1 cellular context compared by ENCODE assay signal in genomic region chr11:62854825-62855570, GRCh38.
TF ChIP-seq lines count a peak whose summit lies in the region.

No MANE protein-coding gene starts in this region.

TF ChIP-seq in K562, 482 proteins besides CTCF, POLR2A, EP300 and RAD21 (continues in another document):
- TF ChIP-seq HMG20B (CRISPR knock-in tag; IDR thresholded peaks at IDR 0.05) (peak; percentile 31; the same call in 1 of the 2 replicates), SIRT6 (IDR thresholded peaks at IDR 0.05; ENCODE audit: low read depth, low read length) (peak; percentile 79), TCF15 (CRISPR knock-in tag; IDR thresholded peaks at IDR 0.05) (no peak), MXD1 (CRISPR knock-in tag; IDR thresholded peaks at IDR 0.05; ENCODE audit: borderline replicate concordance, poor library complexity, severe bottlenecking) (no peak), BRD9 (IDR thresholded peaks at IDR 0.05; ENCODE audit: low read depth, partially characterized antibody) (peak; percentile 22), ATF7 (IDR thresholded peaks at IDR 0.05) (peak; percentile 31; the same call in 1 of the 2 replicates), STAT5A (IDR thresholded peaks at IDR 0.05; ENCODE audit: borderline replicate concordance, low read length) (peak; percentile 20; the same call in 1 of the 2 replicates), LCOR (CRISPR knock-in tag; IDR thresholded peaks at IDR 0.05) (0 out of 2 replicates have a peak, but pooled peaks have one; percentile 20), TFAP4 (CRISPR knock-in tag; IDR thresholded peaks at IDR 0.05; ENCODE audit: borderline replicate concordance) (no peak), ELF2 (CRISPR knock-in tag; IDR thresholded peaks at IDR 0.05) (no peak), ZNF79 (CRISPR knock-in tag; IDR thresholded peaks at IDR 0.05; ENCODE audit: low read depth) (no peak), CREM (IDR thresholded peaks at IDR 0.05; ENCODE audit: low read depth) (peak; percentile 14; the same call in 1 of the 2 replicates), ID3 (CRISPR knock-in tag; IDR thresholded peaks at IDR 0.05) (no peak), ID3 (tag; IDR thresholded peaks at IDR 0.05) (peak; percentile 10; the same call in 1 of the 2 replicates), SLC30A9 (CRISPR knock-in tag; IDR thresholded peaks at IDR 0.05) (no peak), ZBTB40 (IDR thresholded peaks at IDR 0.05) (0 out of 2 replicates have a peak, but pooled peaks have one; percentile 43), ZBTB40 (CRISPR knock-in tag; IDR thresholded peaks at IDR 0.05) (no peak), ATF6 (CRISPR knock-in tag; IDR thresholded peaks at IDR 0.05) (0 out of 2 replicates have a peak, but pooled peaks have one; percentile 3), HNRNPH1 (optimal IDR thresholded peaks at IDR 0.05; ENCODE audit: low read depth, low read length) (no peak), MGA (IDR thresholded peaks at IDR 0.05) (no peak), TCF7 (IDR thresholded peaks at IDR 0.05; ENCODE audit: borderline replicate concordance) (no peak), ATF3 (IDR thresholded peaks at IDR 0.05) (peak; percentile 60), ATF3 (CRISPR knock-in tag; conservative IDR thresholded peaks at IDR 0.05) (no peak; the same call in 1 of the 2 replicates), ZNF347 (CRISPR knock-in tag; IDR thresholded peaks at IDR 0.05; ENCODE audit: low read depth) (no peak)
